ENCODE assay signal across 23 cellular contexts in genomic region chr3:161175506-161175905, GRCh38.
"Had no signal": no experiment of that assay in that cellular context is flagged by ENCODE, and none has a peak within 500 bp of the region (broad histone marks: within the 10 kb centered on the region; RNA-seq: fewer than 3 reads in every experiment).

No MANE protein-coding gene starts in this region.

- H3K4me3 ChIP-seq: coronary artery, gastrocnemius medialis, left lung, mucosa of descending colon, pancreas, right lobe of liver, suprapubic skin, vagina had no signal

- H3K27me3 ChIP-seq: gastrocnemius medialis, left lung, neutrophil, right lobe of liver, suprapubic skin, vagina had no signal

- H3K4me1 ChIP-seq: gastrocnemius medialis, left lung, pancreas, right lobe of liver, suprapubic skin, vagina had no signal

- ATAC-seq: effector memory CD8-positive, alpha-beta T cell; gastrocnemius medialis; left lung; mucosa of descending colon; natural killer cell treated with Interleukin-12 subunit alpha and Interleukin-12 subunit beta and Interleukin-15 and Interleukin-18, amount 100 ng/mL, for 72 hours; pancreas; right lobe of liver; stimulated activated naive CD8-positive, alpha-beta T cell treated with anti-CD3 and anti-CD28 coated beads, Interleukin-15, amount 100 ng/mL, for 72 hours had no signal

- H3K27ac ChIP-seq: coronary artery, gastrocnemius medialis, left lung, neutrophil, pancreas, right lobe of liver, suprapubic skin, vagina had no signal

- DNase-seq: effector memory CD8-positive, alpha-beta T cell; foreskin fibroblast; gastrocnemius medialis; head of caudate nucleus; kidney; left lung; mesenchymal stem cell; mucosa of descending colon; naive B cell; pancreas; right lobe of liver; small intestine; stimulated activated CD4-positive, alpha-beta T cell treated with anti-CD3 and anti-CD28 coated beads, Interleukin-15, amount 100 ng/mL, for 24 hours; stimulated activated CD4-positive, alpha-beta T cell treated with anti-CD3 and anti-CD28 coated beads, Interleukin-2, amount 100 ng/mL, for 48 hours; stimulated activated CD8-positive, alpha-beta memory T cell treated with anti-CD3 and anti-CD28 coated beads, Interleukin-4, amount 100 ng/mL, for 48 hours; stimulated activated naive CD4-positive, alpha-beta T cell; stimulated activated naive CD8-positive, alpha-beta T cell treated with anti-CD3 and anti-CD28 coated beads, Interleukin-15, amount 100 ng/mL, for 72 hours; trophoblast cell had no signal

- H3K9me3 ChIP-seq: gastrocnemius medialis, mucosa of descending colon, neutrophil, pancreas, right lobe of liver, suprapubic skin, vagina had no signal

- H3K36me3 ChIP-seq: gastrocnemius medialis, left lung, neutrophil, pancreas, right lobe of liver, suprapubic skin, vagina had no signal
